ENCODE assay signal across 24 cellular contexts in genomic region chr10:22444219-22444788, GRCh38.
"Had no signal": no experiment of that assay in that cellular context is flagged by ENCODE, and none has a peak within 500 bp of the region (broad histone marks: within the 10 kb centered on the region; RNA-seq: fewer than 3 reads in every experiment).

No MANE protein-coding gene starts in this region.

- H3K36me3 ChIP-seq: brain microvascular endothelial cell, gastroesophageal sphincter, neutrophil, right lobe of liver, transverse colon had no signal

- DNase-seq: activated CD4-positive, alpha-beta memory T cell treated with anti-CD3 and anti-CD28 coated beads for 36 hours; activated CD4-positive, alpha-beta T cell treated with anti-CD3 and anti-CD28 coated beads for 48 hours; activated CD8-positive, alpha-beta memory T cell treated with anti-CD3 and anti-CD28 coated beads, Interleukin-2, amount 50 U/mL, for 4 hours; activated effector memory CD4-positive, alpha-beta T cell treated with anti-CD3 and anti-CD28 coated beads, Interleukin-2, amount 50 U/mL, for 16 hours; activated naive CD4-positive, alpha-beta T cell treated with anti-CD3 and anti-CD28 coated beads, Interleukin-2, amount 10 ng/mL, durations not matched to agents 7 days and 5 days; activated naive CD8-positive, alpha-beta T cell treated with anti-CD3 and anti-CD28 coated beads, Interleukin-2, amount 10 ng/mL, durations not matched to agents 7 days and 5 days; activated T-cell treated with anti-CD3 and anti-CD28 coated beads, Interleukin-2, amount 50 U/mL, for 1 hour; amniotic stem cell; brain microvascular endothelial cell; caudate nucleus; left cardiac atrium; left ventricle myocardium superior; naive B cell; nephron progenitor cell; right lobe of liver; stimulated activated CD4-positive, alpha-beta T cell treated with anti-CD3 and anti-CD28 coated beads, Interleukin-2, amount 100 ng/mL, for 48 hours; stimulated activated naive CD8-positive, alpha-beta T cell treated with anti-CD3 and anti-CD28 coated beads, Interleukin-15, Interleukin-2, amounts not matched to agents 100 U/mL and 50 U/mL, for 24 hours; testis; transverse colon had no signal

- H3K27ac ChIP-seq: brain microvascular endothelial cell, gastroesophageal sphincter, hepatocyte, neutrophil, right lobe of liver, testis, transverse colon had no signal

- H3K4me2 ChIP-seq: hepatocyte had no signal

- FAIRE-seq: astrocyte, keratinocyte had no signal

- H3K4me1 ChIP-seq: gastroesophageal sphincter, right lobe of liver, testis, transverse colon had no signal

- H3K4me3 ChIP-seq: gastroesophageal sphincter, hepatocyte, right lobe of liver, testis, transverse colon had no signal

- H3K27me3 ChIP-seq: brain microvascular endothelial cell, gastroesophageal sphincter, hepatocyte, right lobe of liver, testis had no signal
